Comparison of ENCODE assay signal across 8 cellular contexts in the genomic region with DNA sequence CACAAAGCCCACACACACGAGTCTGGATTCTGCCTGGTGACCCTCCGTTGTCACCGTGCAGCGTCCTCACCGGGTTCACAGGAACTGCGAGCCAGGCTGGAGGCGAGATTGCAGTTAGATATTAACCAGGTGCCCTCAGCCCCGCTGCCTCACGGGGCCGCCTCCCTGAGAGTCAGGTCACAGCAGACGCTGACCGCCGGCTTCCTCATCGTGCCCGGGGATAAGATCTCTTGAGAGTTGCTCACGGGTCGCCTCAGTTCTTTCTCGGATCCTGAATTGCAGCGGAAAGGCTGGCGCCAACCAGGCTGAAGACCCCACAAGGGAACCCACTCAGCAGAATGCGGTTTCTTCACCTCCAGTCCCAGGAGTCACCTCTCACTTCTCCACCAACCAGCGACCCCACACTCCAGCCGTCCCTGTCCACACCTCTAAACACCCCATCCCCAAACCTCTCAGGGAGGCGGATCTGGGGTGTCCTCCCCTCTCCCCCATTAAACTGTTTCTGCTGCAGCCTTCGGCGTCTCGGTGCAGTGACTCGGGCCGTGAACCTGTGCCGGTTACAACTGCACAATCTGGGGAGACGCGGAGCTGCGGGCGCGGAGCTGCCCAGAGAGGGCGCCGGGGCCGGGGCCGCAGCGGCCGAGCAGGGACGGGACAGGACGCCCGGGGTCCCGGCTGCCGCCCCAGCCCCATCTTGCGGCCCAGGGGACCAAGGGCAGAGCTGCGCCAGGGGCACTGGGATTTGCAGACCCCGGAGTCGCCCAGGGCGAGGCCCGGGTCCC. TPM values are rescaled to one million over a fixed set of nuclear protein-coding genes. Genes with fewer than 3 reads are reported as not detected.
DNase-seq lines count a peak whose midpoint lies in the region; ATAC-seq and TF ChIP-seq lines count a peak whose summit lies in the region.

No MANE protein-coding gene starts in this region.

- peak overlapping the region; percentile 43 for H3K27ac ChIP-seq in RWPE2 (ENCODE audit: poor library complexity, severe bottlenecking)
- H3K27ac ChIP-seq in left ventricle myocardium inferior (replicated peaks), result peak overlapping the region; percentile 92
- peak overlapping the region; percentile 75 for H3K27ac ChIP-seq in psoas muscle

- no peak for TF ChIP-seq CTCF in BE2C (IDR thresholded peaks at IDR 0.05; ENCODE audit: low read depth, low read length)
- peak; percentile 9 for TF ChIP-seq CTCF in RWPE2 (IDR thresholded peaks at IDR 0.05; ENCODE audit: poor library complexity, severe bottlenecking)
- peak; percentile 9 for TF ChIP-seq CTCF in left ventricle myocardium inferior (IDR thresholded peaks at IDR 0.05; ENCODE audit: borderline replicate concordance)
- TF ChIP-seq CTCF in psoas muscle (IDR thresholded peaks at IDR 0.05), result no peak

- ATAC-seq in GM18909 (IDR thresholded peaks at IDR 0.05; ENCODE audit: poor library complexity, unreplicated experiment), result peak; percentile 31
- ATAC-seq in HG03108 (IDR thresholded peaks at IDR 0.05; ENCODE audit: unreplicated experiment), result peak; percentile 32
- ATAC-seq in RWPE2 (ENCODE audit: low read depth), result peak; percentile 54
- peak; percentile 50 for ATAC-seq in activated naive CD8-positive, alpha-beta T cell treated with anti-CD3 and anti-CD28 coated beads, Interleukin-2, amount 10 ng/mL, durations not matched to agents 7 days and 5 days (ENCODE audit: low read depth)
- ATAC-seq in psoas muscle, result peak; percentile 38 to 66 (median 58)

- H3K36me3 ChIP-seq in BE2C (no peaks in the 10 kb centered on the region; the same call in 1 of the 2 replicates), RWPE2 (ENCODE audit: low read depth) (peaks cover 6% of the 10 kb centered on the region; the same call in 1 of the 2 replicates), left ventricle myocardium inferior (no peaks in the 10 kb centered on the region), psoas muscle (ENCODE audit: insufficient read depth in 1 of 2, low read depth in 1 of 2) (no peaks in the 10 kb centered on the region)

- H3K4me3 ChIP-seq in BE2C (ENCODE audit: low read depth, low read length) (peak overlapping the region; percentile 82), RWPE2 (ENCODE audit: severe bottlenecking) (peak overlapping the region; percentile 86), left ventricle myocardium inferior (peak overlapping the region; percentile 99), psoas muscle (peak overlapping the region; percentile 97)

- POLR2A ChIA-PET in activated naive CD8-positive, alpha-beta T cell treated with anti-CD3 and anti-CD28 coated beads, Interleukin-2, amount 10 ng/mL, durations not matched to agents 7 days and 5 days (lab: Charles Lee), result interaction anchor here (0.5 to 1.5 kb wide), 4 partner anchors 75 to 1411 kb away, joined by 3 to 6 read pairs (median 4); a partner anchor contains a TSS

- H3K4me1 ChIP-seq in BE2C, result peaks cover 2% of the 10 kb centered on the region; the same call in 1 of the 2 replicates
- peaks cover 20% of the 10 kb centered on the region for H3K4me1 ChIP-seq in RWPE2 (ENCODE audit: insufficient read depth, poor library complexity, severe bottlenecking)
- H3K4me1 ChIP-seq in left ventricle myocardium inferior, result peaks cover 34% of the 10 kb centered on the region
- H3K4me1 ChIP-seq in psoas muscle, result peaks cover 6% of the 10 kb centered on the region

- H3K9me3 Mint-ChIP-seq in activated naive CD8-positive, alpha-beta T cell treated with anti-CD3 and anti-CD28 coated beads, Interleukin-2, amount 10 ng/mL, durations not matched to agents 7 days and 5 days, result no peaks in the 10 kb centered on the region

- no peaks in the 10 kb centered on the region for H3K9me3 ChIP-seq in BE2C
- H3K9me3 ChIP-seq in RWPE2 (ENCODE audit: severe bottlenecking), result no peaks in the 10 kb centered on the region
- H3K9me3 ChIP-seq in left ventricle myocardium inferior (replicated peaks), result no peaks in the 10 kb centered on the region
- no peaks in the 10 kb centered on the region for H3K9me3 ChIP-seq in psoas muscle

- WGBS in psoas muscle, 3 donors, result 0 to 1% (median 1%) methylated on average over 40 to 52 of the region's 52 CpGs

- H3K27me3 ChIP-seq in BE2C, result no peaks in the 10 kb centered on the region
- no peaks in the 10 kb centered on the region for H3K27me3 ChIP-seq in RWPE2 (ENCODE audit: insufficient read depth, poor library complexity, severe bottlenecking)
- H3K27me3 ChIP-seq in left ventricle myocardium inferior (ENCODE audit: low read depth), result no peaks in the 10 kb centered on the region
- no peaks in the 10 kb centered on the region for H3K27me3 ChIP-seq in psoas muscle (ENCODE audit: insufficient read depth in 3 of 3, low read length in 2 of 3)

- intact Hi-C loops in left ventricle myocardium inferior (cut with micrococcal nuclease) (no loop called here), psoas muscle (cut with DNase I) (loop anchor here in 1 of 2 donors (2.0 kb wide), 1 partner anchor 29 kb away; a partner anchor contains a TSS)

- peaks cover 21% of the 10 kb centered on the region for H3K4me1 Mint-ChIP-seq in activated naive CD8-positive, alpha-beta T cell treated with anti-CD3 and anti-CD28 coated beads, Interleukin-2, amount 10 ng/mL, durations not matched to agents 7 days and 5 days

- H3K4me3 Mint-ChIP-seq in activated naive CD8-positive, alpha-beta T cell treated with anti-CD3 and anti-CD28 coated beads, Interleukin-2, amount 10 ng/mL, durations not matched to agents 7 days and 5 days, result peak overlapping the region; percentile 99

- DNase-seq in BE2C (peak; percentile 54), RWPE2 (ENCODE audit: low spot score) (peak; percentile 70), left ventricle myocardium inferior (peak; percentile 31), psoas muscle (peak; percentile 28 to 72), NCI-H1092 (lab: John Stamatoyannopoulos, UW) (no peak)
- DNase-seq in activated naive CD8-positive, alpha-beta T cell treated with anti-CD3 and anti-CD28 coated beads, Interleukin-2, amount 10 ng/mL, durations not matched to agents 7 days and 5 days, result peak; percentile 69

- H3K27ac Mint-ChIP-seq in activated naive CD8-positive, alpha-beta T cell treated with anti-CD3 and anti-CD28 coated beads, Interleukin-2, amount 10 ng/mL, durations not matched to agents 7 days and 5 days, result peak overlapping the region; percentile 99

- peaks cover 6% of the 10 kb centered on the region for H3K27me3 Mint-ChIP-seq in activated naive CD8-positive, alpha-beta T cell treated with anti-CD3 and anti-CD28 coated beads, Interleukin-2, amount 10 ng/mL, durations not matched to agents 7 days and 5 days

- peaks cover 21% of the 10 kb centered on the region for H3K36me3 Mint-ChIP-seq in activated naive CD8-positive, alpha-beta T cell treated with anti-CD3 and anti-CD28 coated beads, Interleukin-2, amount 10 ng/mL, durations not matched to agents 7 days and 5 days

RNA-seq across cellular contexts. Expression of a gene that starts 0.6 kb away (rescaled TPM):
- polyA plus RNA-seq in BE2C (2012; ENCODE audit: insufficient read depth, insufficient read length, low read depth), result 3.9 TPM
- total RNA-seq in activated naive CD8-positive, alpha-beta T cell treated with anti-CD3 and anti-CD28 coated beads, Interleukin-2, amount 10 ng/mL, durations not matched to agents 7 days and 5 days, result 1 to 10 TPM; 6.5 TPM
- 3.3 TPM for total RNA-seq in left ventricle myocardium inferior
- 1 to 10 TPM; 1.5 to 4.3 (median 2.2) TPM for total RNA-seq in psoas muscle
- polyA plus RNA-seq in psoas muscle, result 1 to 10 TPM; 1.6 to 3.9 (median 2.5) TPM

RNA-seq across cellular contexts. Expression of a gene that starts 28.6 kb away (rescaled TPM):
- 3.4 TPM for polyA plus RNA-seq in BE2C (2012; ENCODE audit: insufficient read depth, insufficient read length, low read depth)
- 10 to 100 TPM; 15.0 to 15.5 TPM for total RNA-seq in activated naive CD8-positive, alpha-beta T cell treated with anti-CD3 and anti-CD28 coated beads, Interleukin-2, amount 10 ng/mL, durations not matched to agents 7 days and 5 days
- total RNA-seq in left ventricle myocardium inferior (4.3 TPM), psoas muscle (1 to 10 TPM; 1.8 to 4.7 (median 2.3) TPM)
- polyA plus RNA-seq in psoas muscle, result 1 to 10 TPM; 1.3 to 2.8 (median 1.5) TPM

Comparison
In these comparisons a context has a peak if more than half of its experiments do, and no peak if none do; other contexts are left out.
1. CTCF ChIP-seq: peak in RWPE2 (single experiment) and left ventricle myocardium inferior (single experiment); none in BE2C (single experiment) and psoas muscle (single experiment).
2. Peak in every context shown above with its lines, with median percentiles within 50 percentile points of each other: H3K4me3 ChIP-seq, ATAC-seq and H3K27ac ChIP-seq.